In genomic region chr6:34514593-34515472, GRCh38 we compare ENCODE assay signal across 13 cellular contexts. TPM values are rescaled to one million over a fixed set of nuclear protein-coding genes. Genes with fewer than 3 reads are reported as not detected.
DNase-seq lines count a peak whose midpoint lies in the region; ATAC-seq and TF ChIP-seq lines count a peak whose summit lies in the region.
"Had no signal": no experiment of that assay in that cellular context is flagged by ENCODE, and none has a peak within 500 bp of the region (broad histone marks: within the 10 kb centered on the region; RNA-seq: fewer than 3 reads in every experiment).

No MANE protein-coding gene starts in this region.

- H3K4me3 Mint-ChIP-seq in endodermal cell, result peak overlapping the region; percentile 58
- H3K4me3 Mint-ChIP-seq: activated naive CD8-positive, alpha-beta T cell; IgD-negative memory B cell; natural killer cell; T-cell had no signal

- no peak overlapping the region for H3K9ac ChIP-seq in endodermal cell (ENCODE audit: extremely low read depth, low read length, poor library complexity, severe bottlenecking)

- H3K9me3 Mint-ChIP-seq in endodermal cell, result peaks cover 7% of the 10 kb centered on the region

- no peak overlapping the region for H3K27ac Mint-ChIP-seq in endodermal cell
- H3K27ac Mint-ChIP-seq: activated naive CD8-positive, alpha-beta T cell; IgD-negative memory B cell; natural killer cell; T-cell had no signal

- DNase-seq in AG04450 (ENCODE audit: low read depth, low spot score) (peak; percentile 13), NCI-H146 (lab: John Stamatoyannopoulos, UW) (peak; percentile 83), endodermal cell (peak; percentile 84), mesenteric fat pad (ENCODE audit: low spot score) (peak; percentile 73), T-helper 9 cell (no peak), SIG-M5 (lab: John Stamatoyannopoulos, UW) (no peak), NCI-H187 treated with DMSO at 0.1 percent for 48 hours (lab: John Stamatoyannopoulos, UW) (no peak)
- DNase-seq: Calu3, natural killer cell had no signal

- peaks cover 1% of the 10 kb centered on the region for H3K36me3 Mint-ChIP-seq in endodermal cell (ENCODE audit: low read depth)
- H3K36me3 Mint-ChIP-seq: natural killer cell, T-cell had no signal

- no peaks in the 10 kb centered on the region for H3K9me3 ChIP-seq in AG04450 (ENCODE audit: control insufficient read depth, insufficient read depth, low read length)
- H3K9me3 ChIP-seq in endodermal cell (ENCODE audit: control insufficient read depth, low read length), result peaks cover 2% of the 10 kb centered on the region

- no peaks in the 10 kb centered on the region for H3K36me3 ChIP-seq in endodermal cell (ENCODE audit: control insufficient read depth, insufficient read depth, low read length)

- H3K27ac ChIP-seq in AG04450 (ENCODE audit: low read depth, low read length) (no peak overlapping the region), endodermal cell (ENCODE audit: low read depth, low read length) (no peak overlapping the region)

- WGBS in endodermal cell (ENCODE audit: insufficient coverage in 1 of 2, insufficient read length in 1 of 2), 2 experiments, result 10 to 18% methylated on average over 7 to 34 of the region's 34 CpGs

- POLR2A ChIA-PET in AG04450 (lab: Yijun Ruan, JAX), result no interaction called here

- TF ChIP-seq CTCF in AG04450 (IDR thresholded peaks at IDR 0.05; ENCODE audit: low read depth, low read length) (0 out of 2 replicates have a peak, but pooled peaks have one; percentile 5), endodermal cell (conservative IDR thresholded peaks at IDR 0.05) (no peak)

- H3K27me3 ChIP-seq in AG04450 (ENCODE audit: control insufficient read depth, insufficient read depth, low read length), result peaks cover 48% of the 10 kb centered on the region
- H3K27me3 ChIP-seq in endodermal cell (ENCODE audit: control insufficient read depth, insufficient read depth, low read length, poor library complexity, severe bottlenecking), result peaks cover 38% of the 10 kb centered on the region

- peak overlapping the region; percentile 2; the same call in 1 of the 2 replicates for H3K4me3 ChIP-seq in AG04450 (ENCODE audit: low read depth, low read length)
- H3K4me3 ChIP-seq in endodermal cell (ENCODE audit: low read length), result peak overlapping the region; percentile 66

- peaks cover 23% of the 10 kb centered on the region for H3K4me1 ChIP-seq in endodermal cell (ENCODE audit: control insufficient read depth, insufficient read depth, low read length)

- ATAC-seq in GM21515 (IDR thresholded peaks at IDR 0.05; ENCODE audit: unreplicated experiment), result no peak
- ATAC-seq: natural killer cell had no signal

- peaks cover 38% of the 10 kb centered on the region for H3K4me1 Mint-ChIP-seq in endodermal cell
- H3K4me1 Mint-ChIP-seq: natural killer cell had no signal

- peaks cover 70% of the 10 kb centered on the region for H3K27me3 Mint-ChIP-seq in endodermal cell (ENCODE audit: insufficient read depth)

- CTCF ChIA-PET in AG04450 (lab: Charles Lee), result interaction anchor here (0.6 kb wide), 1 partner anchor 12 kb away, joined by 3 read pairs; no protein-coding TSS in a partner anchor

RNA-seq across cellular contexts. Expression of gene SPDEF, which starts 41.3 kb away (rescaled TPM):
- 0.04 TPM in 1 of 2 replicates, not detected in the other for polyA plus RNA-seq in AG04450 (2011; rRNA removed)
- polyA minus RNA-seq in AG04450 (2011; rRNA and poly(A)+ RNA removed), result not detected in 2 replicates
- total RNA-seq in endodermal cell (1 to 10 TPM; 1.1 to 2.6 TPM), mesenteric fat pad (0.16 TPM)
- polyA plus RNA-seq in endodermal cell (2013, experiment 1 of 2), result 0.57 TPM
- polyA plus RNA-seq in endodermal cell (2013, experiment 2 of 2), result 0.25 TPM
- polyA plus RNA-seq: IgD-negative memory B cell had no signal

RNA-seq across cellular contexts. Expression of gene PACSIN1, which starts 49.0 kb away (rescaled TPM):
- 0.04 TPM in 1 of 2 replicates, not detected in the other for polyA plus RNA-seq in AG04450 (2011; rRNA removed)
- polyA minus RNA-seq in AG04450 (2011; rRNA and poly(A)+ RNA removed), result not detected in 2 replicates
- 1 to 10 TPM; 7.2 to 7.3 TPM for total RNA-seq in endodermal cell
- 2.4 TPM for polyA plus RNA-seq in endodermal cell (2013, experiment 1 of 2)
- polyA plus RNA-seq in endodermal cell (2013, experiment 2 of 2), result 1.7 TPM
- total RNA-seq in mesenteric fat pad, result not detected
- polyA plus RNA-seq: IgD-negative memory B cell had no signal

Comparison
In these comparisons a context has a peak if more than half of its experiments do, and no peak if none do; other contexts are left out.
1. DNase-seq: peak in AG04450 (single experiment), NCI-H146 (single experiment), endodermal cell (single experiment) and mesenteric fat pad (single experiment); none in T-helper 9 cell (single experiment), SIG-M5 (single experiment) and NCI-H187 treated with DMSO at 0.1 percent for 48 hours (single experiment).